ENCODE assay signal across 17 cellular contexts in genomic region chr22:49106136-49106930, GRCh38.
"Had no signal": no experiment of that assay in that cellular context is flagged by ENCODE, and none has a peak within 500 bp of the region (broad histone marks: within the 10 kb centered on the region; RNA-seq: fewer than 3 reads in every experiment).

No MANE protein-coding gene starts in this region.

- H3K27me3 ChIP-seq: right atrium auricular region, thyroid gland had no signal

- H3K27ac ChIP-seq: breast epithelium, lower lobe of right lung, right atrium auricular region, thyroid gland had no signal

- FAIRE-seq: astrocyte, urothelium cell line had no signal

- DNase-seq: activated B cell treated with CpG ODN at 0.5 μM for 24 hours; activated CD4-positive, alpha-beta T cell treated with anti-CD3 and anti-CD28 coated beads for 48 hours; activated CD8-positive, alpha-beta T cell treated with anti-CD3 and anti-CD28 coated beads for 36 hours; activated naive CD4-positive, alpha-beta T cell treated with anti-CD3 and anti-CD28 coated beads, Interleukin-2, amount 50 U/mL, for 16 hours; activated T-cell treated with anti-CD3 and anti-CD28 coated beads, Interleukin-2, amount 50 U/mL, for 1 hour; cerebellar nuclear complex; effector CD4-positive, alpha-beta T cell; lower lobe of right lung; stimulated activated CD4-positive, alpha-beta T cell treated with anti-CD3 and anti-CD28 coated beads, Interleukin-2, amount 100 ng/mL, for 24 hours; stimulated activated naive CD4-positive, alpha-beta T cell treated with Interleukin-2 at 50 U/mL for 16 hours; T-helper 1 cell; T-helper 9 cell; thyroid gland had no signal

- H3K9me3 ChIP-seq: breast epithelium, lower lobe of right lung, right atrium auricular region, thyroid gland had no signal

- H3K36me3 ChIP-seq: breast epithelium, lower lobe of right lung, right atrium auricular region, thyroid gland had no signal

- H3K4me1 ChIP-seq: breast epithelium, lower lobe of right lung, right atrium auricular region, thyroid gland had no signal

- H3K4me3 ChIP-seq: breast epithelium, lower lobe of right lung, right atrium auricular region, thyroid gland had no signal
